ENCODE assay signal across 8 cellular contexts in the genomic region with DNA sequence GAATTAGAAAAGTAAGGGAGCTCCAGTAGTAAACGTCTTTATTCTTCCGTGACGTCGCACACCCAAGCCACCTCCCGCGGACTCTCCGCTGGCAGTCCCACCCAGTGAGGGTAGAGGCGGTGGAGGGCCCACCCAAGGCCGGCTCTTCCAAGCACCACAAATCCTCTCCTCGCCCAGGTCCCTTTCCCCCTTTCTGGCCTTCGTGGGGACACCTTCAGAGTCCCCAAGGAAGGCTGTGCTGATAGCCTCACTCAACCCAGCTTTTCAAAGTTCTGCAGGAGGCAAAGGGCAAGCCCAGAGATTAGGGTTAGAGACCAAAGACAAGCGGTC. TPM values are rescaled to one million over a fixed set of nuclear protein-coding genes. Genes with fewer than 3 reads are reported as not detected.
DNase-seq lines count a peak whose midpoint lies in the region; ATAC-seq, FAIRE-seq and TF ChIP-seq lines count a peak whose summit lies in the region.

No MANE protein-coding gene starts in this region.

- H3K27me3 ChIP-seq in DOHH2 (ENCODE audit: control insufficient read depth, low read length) (no peaks in the 10 kb centered on the region), SJCRH30 (no peaks in the 10 kb centered on the region)

- no peaks in the 10 kb centered on the region for H3K9me2 ChIP-seq in DOHH2 (replicated peaks; ENCODE audit: control insufficient read depth, low read length)

- peaks cover 64% of the 10 kb centered on the region for H3K36me3 ChIP-seq in DOHH2 (ENCODE audit: control insufficient read depth, low read length)
- peaks cover 47% of the 10 kb centered on the region for H3K36me3 ChIP-seq in SJCRH30

- H3K9me3 ChIP-seq in DOHH2 (ENCODE audit: control insufficient read depth, insufficient read depth, low read length) (no peaks in the 10 kb centered on the region), SJCRH30 (replicated peaks) (no peaks in the 10 kb centered on the region)

- peak overlapping the region; percentile 92 for H3K4me3 Mint-ChIP-seq in progenitor cell of endocrine pancreas (ENCODE audit: low read depth)

- H3K9me3 Mint-ChIP-seq in progenitor cell of endocrine pancreas (ENCODE audit: low read depth): no peaks in the 10 kb centered on the region

- TF ChIP-seq CTCF in DOHH2 (IDR thresholded peaks at IDR 0.05; ENCODE audit: low read depth, low read length, poor library complexity, severe bottlenecking) (no peak), fibroblast of mammary gland (conservative IDR thresholded peaks at IDR 0.05; ENCODE audit: control insufficient read depth, insufficient read depth, low read depth, low read length) (no peak), progenitor cell of endocrine pancreas (IDR thresholded peaks at IDR 0.05; ENCODE audit: unreplicated experiment) (no peak)

- H3K27ac ChIP-seq in DOHH2 (ENCODE audit: low read depth, low read length) (peak overlapping the region; percentile 61), SJCRH30 (peak overlapping the region; percentile 90)

- peaks cover 31% of the 10 kb centered on the region for H3K79me2 ChIP-seq in DOHH2 (ENCODE audit: control insufficient read depth, low read length)

- no peak for FAIRE-seq in GM12892 (lab: Jason Lieb, UNC)

- 0 out of 2 replicates have a peak, but pooled peaks cover 9% of the 10 kb centered on the region for H4K20me1 ChIP-seq in DOHH2 (ENCODE audit: control insufficient read depth, insufficient read depth, low read depth, low read length)

- H3K27ac Mint-ChIP-seq in progenitor cell of endocrine pancreas: peak overlapping the region; percentile 96

- no peaks in the 10 kb centered on the region for H3K27me3 Mint-ChIP-seq in progenitor cell of endocrine pancreas

- peaks cover 21% of the 10 kb centered on the region for H3K4me1 ChIP-seq in DOHH2 (ENCODE audit: control insufficient read depth, low read length)
- peaks cover 7% of the 10 kb centered on the region; the same call in 1 of the 2 replicates for H3K4me1 ChIP-seq in SJCRH30

- peak overlapping the region; percentile 86 for H3K4me2 ChIP-seq in DOHH2 (ENCODE audit: low read length)

- TF ChIP-seq POLR2A in GM12892 (IDR thresholded peaks at IDR 0.05; ENCODE audit: low read depth, low read length): no peak

- ATAC-seq in HG02571 (IDR thresholded peaks at IDR 0.05; ENCODE audit: unreplicated experiment): peak; percentile 18

- H3F3A ChIP-seq in DOHH2 (ENCODE audit: control insufficient read depth, insufficient read depth): peaks cover 15% of the 10 kb centered on the region

- DNase-seq in SJCRH30: no peak
- no peak for DNase-seq in fibroblast of mammary gland (ENCODE audit: low read depth)
- DNase-seq in progenitor cell of endocrine pancreas (ENCODE audit: low spot score, unreplicated experiment): no peak
- no peak for DNase-seq in stimulated activated CD8-positive, alpha-beta memory T cell treated with anti-CD3 and anti-CD28 coated beads, Interleukin-4, amount 100 ng/mL, for 48 hours
- DNase-seq in cerebellar cortex (ENCODE audit: low spot score): no peak
- no peak for DNase-seq in GM12892 (ENCODE audit: insufficient read length)

- peak overlapping the region; percentile 93 for H3K4me3 ChIP-seq in DOHH2 (ENCODE audit: low read length)
- H3K4me3 ChIP-seq in SJCRH30: peak overlapping the region; percentile 88
- H3K4me3 ChIP-seq in fibroblast of mammary gland (ENCODE audit: control insufficient read depth, low read depth, low read length): peak overlapping the region; percentile 85

- peaks cover 23% of the 10 kb centered on the region for H3K36me3 Mint-ChIP-seq in progenitor cell of endocrine pancreas (ENCODE audit: insufficient read depth)

- H3K4me1 Mint-ChIP-seq in progenitor cell of endocrine pancreas (ENCODE audit: low read depth): peaks cover 15% of the 10 kb centered on the region

RNA-seq across cellular contexts. Expression of gene GPN2, which starts 0.3 kb away (rescaled TPM):
- total RNA-seq in SJCRH30 (2014; rRNA removed; shearing (Covaris generic)): 22.4 and 25.3 TPM in 2 replicates
- 36.5 and 37.4 TPM in 2 replicates for total RNA-seq in progenitor cell of endocrine pancreas
- polyA plus RNA-seq in GM12892 (2012; ENCODE audit: missing spikeins): 16.8 TPM

RNA-seq across cellular contexts. Expression of gene GPATCH3, which starts 9.8 kb away (rescaled TPM):
- 12.0 and 12.9 TPM in 2 replicates for total RNA-seq in SJCRH30 (2014; rRNA removed; shearing (Covaris generic))
- 21.2 and 23.9 TPM in 2 replicates for total RNA-seq in progenitor cell of endocrine pancreas
- 6.0 TPM for polyA plus RNA-seq in GM12892 (2012; ENCODE audit: missing spikeins)

RNA-seq across cellular contexts. Expression of gene NR0B2, which starts 23.3 kb away (rescaled TPM):
- not detected in 2 replicates for total RNA-seq in SJCRH30 (2014; rRNA removed; shearing (Covaris generic))
- 10.3 and 11.9 TPM in 2 replicates for total RNA-seq in progenitor cell of endocrine pancreas
- not detected for polyA plus RNA-seq in GM12892 (2012; ENCODE audit: missing spikeins)

RNA-seq across cellular contexts. Expression of gene SFN, which starts 27.5 kb away (rescaled TPM):
- total RNA-seq in SJCRH30 (2014; rRNA removed; shearing (Covaris generic)): 0.14 and 0.15 TPM in 2 replicates
- 0.36 and 0.44 TPM in 2 replicates for total RNA-seq in progenitor cell of endocrine pancreas
- 5.0 TPM for polyA plus RNA-seq in GM12892 (2012; ENCODE audit: missing spikeins)

RNA-seq across cellular contexts. Expression of gene NUDC, which starts 31.1 kb away (rescaled TPM):
- total RNA-seq in SJCRH30 (2014; rRNA removed; shearing (Covaris generic)): 89.7 and 95.5 TPM in 2 replicates
- total RNA-seq in progenitor cell of endocrine pancreas: 93.5 and 101 TPM in 2 replicates
- polyA plus RNA-seq in GM12892 (2012; ENCODE audit: missing spikeins): 48.0 TPM

Comparison
In these comparisons a context has a peak if more than half of its experiments do, and no peak if none do; other contexts are left out.
1. RNA of gene NR0B2, which starts 23.3 kb away (total RNA-seq): 10.3 to 11.9 TPM in progenitor cell of endocrine pancreas; not detected in SJCRH30; every median in the first group is over 10 times any median in the second.
2. Peak in every context shown above with its lines, with median percentiles within 50 percentile points of each other: H3K4me3 ChIP-seq.